Comparison of ENCODE assay signal across 8 cellular contexts in genomic region chr11:18526130-18526520, GRCh38. TPM values are rescaled to one million over a fixed set of nuclear protein-coding genes. Genes with fewer than 3 reads are reported as not detected.
DNase-seq lines count a peak whose midpoint lies in the region; ATAC-seq and TF ChIP-seq lines count a peak whose summit lies in the region.

No MANE protein-coding gene starts in this region.

- peaks cover 2% of the 10 kb centered on the region for H3K4me1 ChIP-seq in mesendoderm (ENCODE audit: control insufficient read depth, low read depth, low read length)

- peaks cover 10% of the 10 kb centered on the region for H3K79me1 ChIP-seq in mesendoderm (ENCODE audit: low read length)

- no peaks in the 10 kb centered on the region for H3K9me3 Mint-ChIP-seq in MCF 10A (ENCODE audit: unreplicated experiment)

- H4K5ac ChIP-seq in mesendoderm (ENCODE audit: low read length) = no peak overlapping the region

- intact Hi-C loops in MCF 10A (cut with micrococcal nuclease) = loop anchor here (2.0 to 10.0 kb wide), 4 partner anchors 63 to 284 kb away; partner anchors contain the start of genes GTF2H1, HPS5 and UEVLD

- peak overlapping the region; percentile 73 for H3K4me2 ChIP-seq in mesendoderm (ENCODE audit: low read length)

- no peak overlapping the region for H3K23ac ChIP-seq in mesendoderm (ENCODE audit: low read length)

- BruUV-seq in MCF 10A (replicated peaks; lab: Mats Ljungman, UMichigan) = no TSS peak

- no peak overlapping the region for H3K4ac ChIP-seq in mesendoderm (ENCODE audit: low read depth, low read length)

- no CpG with 5 or more reads among the region's 8 CpGs for WGBS in mesendoderm (ENCODE audit: extremely low coverage, insufficient coverage, low lambda C conversion rate)

- DNase-seq in MCF 10A (ENCODE audit: unreplicated experiment) (no peak), mesendoderm (no peak), GM20000 (ENCODE audit: low spot score) (no peak), COR-L47 (lab: John Stamatoyannopoulos, UW) (no peak), left lobe of liver (ENCODE audit: low spot score) (no peak)

- H2BK120ac ChIP-seq in mesendoderm (ENCODE audit: low read depth, low read length) = no peak overlapping the region

- POLR2A ChIA-PET in MCF 10A (lab: Yijun Ruan, JAX) = interaction anchor here (0.7 to 5.4 kb wide), 32 partner anchors 10 to 513 kb away, joined by 3 to 80 read pairs (median 6); partner anchors contain the start of genes GTF2H1, HPS5, LDHA and SAAL1

- TF ChIP-seq CTCF in 22Rv1 (IDR thresholded peaks at IDR 0.05) (no peak), MCF 10A (IDR thresholded peaks at IDR 0.05; ENCODE audit: unreplicated experiment) (no peak), GM20000 (IDR thresholded peaks at IDR 0.05; ENCODE audit: extremely low read depth, missing control alignments) (no peak)

- H3K27ac ChIP-seq in 22Rv1 (peak overlapping the region; percentile 92), mesendoderm (ENCODE audit: low read depth, low read length) (peak overlapping the region; percentile 91)

- peak overlapping the region; percentile 93 for H3K9ac ChIP-seq in mesendoderm (ENCODE audit: low read length)

- peak overlapping the region; percentile 99 for H3K27ac Mint-ChIP-seq in MCF 10A (ENCODE audit: low read depth, unreplicated experiment)

- no peaks in the 10 kb centered on the region for H3K27me3 Mint-ChIP-seq in MCF 10A (ENCODE audit: insufficient read depth, unreplicated experiment)

- H3K4me1 Mint-ChIP-seq in MCF 10A (ENCODE audit: insufficient read depth, unreplicated experiment) = peaks cover 26% of the 10 kb centered on the region

- CTCF ChIA-PET in MCF 10A (lab: Yijun Ruan, JAX) = interaction anchor here (0.6 to 1.4 kb wide), 9 partner anchors 10 to 448 kb away, joined by 3 to 9 read pairs (median 4); no protein-coding TSS in a partner anchor

- peak overlapping the region; percentile 91 for H3K4me3 Mint-ChIP-seq in MCF 10A (ENCODE audit: unreplicated experiment)

- H3K36me3 Mint-ChIP-seq in MCF 10A (ENCODE audit: insufficient read depth, unreplicated experiment) = peaks cover 57% of the 10 kb centered on the region

- H3K79me2 ChIP-seq in mesendoderm (ENCODE audit: control insufficient read depth, insufficient read depth, low read length) = peaks cover 9% of the 10 kb centered on the region

- H3K18ac ChIP-seq in mesendoderm (ENCODE audit: low read length) = no peak overlapping the region

- no peaks in the 10 kb centered on the region for H3K27me3 ChIP-seq in mesendoderm (ENCODE audit: insufficient read depth, low read length, poor library complexity)

- no peaks in the 10 kb centered on the region for H3K36me3 ChIP-seq in mesendoderm (ENCODE audit: control insufficient read depth, insufficient read depth, low read length)

- H3K56ac ChIP-seq in mesendoderm (ENCODE audit: low read length) = peak overlapping the region; percentile 96

- ATAC-seq in HG03558 (IDR thresholded peaks at IDR 0.05; ENCODE audit: extremely low read depth, unreplicated experiment) (peak; percentile 2), GM19397 (IDR thresholded peaks at IDR 0.05; ENCODE audit: unreplicated experiment) (no peak), left lobe of liver (no peak)

- H3K4me3 ChIP-seq in mesendoderm (ENCODE audit: low read length) = peak overlapping the region; percentile 91

- H2BK5ac ChIP-seq in mesendoderm (ENCODE audit: low read length) = no peak overlapping the region

- H2BK15ac ChIP-seq in mesendoderm (replicated peaks; ENCODE audit: low read depth) = no peak overlapping the region

- H4K8ac ChIP-seq in mesendoderm (ENCODE audit: low read depth, low read length) = no peak overlapping the region

- no peak overlapping the region for H2AK5ac ChIP-seq in mesendoderm (ENCODE audit: low read length)

RNA-seq across cellular contexts. Expression of gene TSG101, which starts 0.6 kb away (rescaled TPM):
- total RNA-seq in MCF 10A (2022) (70.8 and 78.4 TPM in 2 replicates), left lobe of liver (16.8 TPM)
- 62.8 TPM for polyA plus RNA-seq in mesendoderm (2013, experiment 1 of 2)
- 66.0 TPM for polyA plus RNA-seq in mesendoderm (2013, experiment 2 of 2)
